Comparison of ENCODE assay signal across 10 cellular contexts in genomic region chr17:182164-182751, GRCh38. TPM values are rescaled to one million over a fixed set of nuclear protein-coding genes. Genes with fewer than 3 reads are reported as not detected.
DNase-seq lines count a peak whose midpoint lies in the region; ATAC-seq and TF ChIP-seq lines count a peak whose summit lies in the region.
"Had no signal": no experiment of that assay in that cellular context is flagged by ENCODE, and none has a peak within 500 bp of the region (broad histone marks: within the 10 kb centered on the region; RNA-seq: fewer than 3 reads in every experiment).

No MANE protein-coding gene starts in this region.

- ATAC-seq in GM23338 (peak; percentile 10), right cardiac atrium (no peak)

- no peak overlapping the region for H3K4ac ChIP-seq in neuronal stem cell (ENCODE audit: low read length)

- no peak for TF ChIP-seq CTCF in GM23338 (conservative IDR thresholded peaks at IDR 0.05; ENCODE audit: low read depth in 2 of 2)

- DNase-seq in GM23338 (ENCODE audit: low spot score) (peak; percentile 44), SK-N-DZ (ENCODE audit: low spot score) (peak; percentile 63), right cardiac atrium (peak in 2 of 3 donors; percentile 63 to 68), neuronal stem cell (ENCODE audit: low spot score) (no peak), nucleus accumbens (lab: John Stamatoyannopoulos, UW) (no peak), NCI-H446 treated with DMSO at 0.1 percent for 48 hours (lab: John Stamatoyannopoulos, UW) (no peak)
- DNase-seq in effector memory CD4-positive, alpha-beta T cell = no peak
- DNase-seq in NK-92 treated with Interleukin-12 subunit alpha and Interleukin-12 subunit beta, amount 100 ng/mL, for 24 hours (lab: John Stamatoyannopoulos, UW) = no peak
- DNase-seq: cortex of kidney had no signal

- H3K4me3 ChIP-seq in GM23338 (peak overlapping the region; percentile 56; the same call in 1 of the 2 replicates), right cardiac atrium (ENCODE audit: low read length) (no peak overlapping the region), neuronal stem cell (ENCODE audit: low read length in 2 of 2) (peak overlapping the region in 1 of 2 donors; percentile 71)
- H3K4me3 ChIP-seq in effector memory CD4-positive, alpha-beta T cell (ENCODE audit: insufficient read depth, low read depth, low read length, poor library complexity, severe bottlenecking) = no peak overlapping the region

- no peaks in the 10 kb centered on the region for H4K20me1 ChIP-seq in GM23338 (replicated peaks; ENCODE audit: insufficient read depth)

- no peaks in the 10 kb centered on the region; the same call in 2 of the 3 replicates for H3K36me3 Mint-ChIP-seq in GM23338 (ENCODE audit: low read depth)

- peak overlapping the region; percentile 0 for H3K23ac ChIP-seq in neuronal stem cell (ENCODE audit: low read depth, low read length, poor library complexity)

- no peak overlapping the region for H3K27ac Mint-ChIP-seq in GM23338

- H3K27me3 Mint-ChIP-seq in GM23338 (ENCODE audit: insufficient read depth, low read depth, poor library complexity) = peaks cover 30% of the 10 kb centered on the region

- H3K27me3 ChIP-seq in GM23338 (ENCODE audit: insufficient read depth) (peaks cover 42% of the 10 kb centered on the region), right cardiac atrium (ENCODE audit: control insufficient read depth, insufficient read depth) (no peaks in the 10 kb centered on the region), neuronal stem cell (ENCODE audit: control insufficient read depth in 3 of 3, insufficient read depth in 3 of 3, low read depth in 1 of 3, low read length in 3 of 3) (peaks cover 10 to 95% (median 50%) of the 10 kb centered on the region in 3 experiments)
- peaks cover 12% of the 10 kb centered on the region for H3K27me3 ChIP-seq in effector memory CD4-positive, alpha-beta T cell (replicated peaks; ENCODE audit: control insufficient read depth, insufficient read depth, low read length, poor library complexity, severe bottlenecking)

- H2BK15ac ChIP-seq in neuronal stem cell (ENCODE audit: low read length) = peak overlapping the region; percentile 63

- H2AFZ ChIP-seq in GM23338 (peak overlapping the region; percentile 97; the same call in 1 of the 2 replicates), neuronal stem cell (ENCODE audit: low read length) (no peak overlapping the region)

- 54% methylated on average over 13 of the region's 13 CpGs for WGBS in right cardiac atrium
- no CpG with 5 or more reads among the region's 13 CpGs for WGBS in neuronal stem cell (ENCODE audit: extremely low coverage in 2 of 2, insufficient read length in 2 of 2, insufficient replicate concordance in 1 of 2), 2 donors

- no peaks in the 10 kb centered on the region for H3K79me2 ChIP-seq in GM23338 (replicated peaks; ENCODE audit: insufficient read depth)

- H2BK120ac ChIP-seq in neuronal stem cell (ENCODE audit: low read depth, low read length) = no peak overlapping the region

- no peaks in the 10 kb centered on the region for H3K9me3 Mint-ChIP-seq in GM23338

- H3K27ac ChIP-seq in GM23338 (ENCODE audit: low read depth) (no peak overlapping the region), right cardiac atrium (ENCODE audit: low read length) (no peak overlapping the region), neuronal stem cell (replicated peaks; ENCODE audit: low read length) (no peak overlapping the region)
- H3K27ac ChIP-seq in effector memory CD4-positive, alpha-beta T cell (ENCODE audit: insufficient read depth, low read length, poor library complexity, severe bottlenecking) = no peak overlapping the region

- H3K36me3 ChIP-seq in GM23338 (ENCODE audit: insufficient read depth) (no peaks in the 10 kb centered on the region), neuronal stem cell (replicated peaks in 1 of 2; ENCODE audit: control insufficient read depth in 2 of 2, insufficient read depth in 2 of 2, low read length in 2 of 2) (no peaks in the 10 kb centered on the region)
- no peaks in the 10 kb centered on the region for H3K36me3 ChIP-seq in effector memory CD4-positive, alpha-beta T cell (ENCODE audit: control insufficient read depth, insufficient read depth, low read length)

- peak overlapping the region; percentile 95 for H3K14ac ChIP-seq in neuronal stem cell (ENCODE audit: low read length)

- H4K8ac ChIP-seq in neuronal stem cell (ENCODE audit: low read depth, low read length) = peak overlapping the region; percentile 4

- H3K18ac ChIP-seq in neuronal stem cell (ENCODE audit: low read length) = peak overlapping the region; percentile 86

- peaks cover 10% of the 10 kb centered on the region; the same call in 1 of the 2 replicates for H3F3A ChIP-seq in GM23338 (replicated peaks; ENCODE audit: low read depth)

- H3K4me3 Mint-ChIP-seq in GM23338 = peak overlapping the region; percentile 69

- H3K79me1 ChIP-seq in neuronal stem cell (ENCODE audit: low read depth, low read length) = no peaks in the 10 kb centered on the region

- peak overlapping the region; percentile 73 for H2AK5ac ChIP-seq in neuronal stem cell (ENCODE audit: low read depth, low read length)

- no peak overlapping the region for H4K91ac ChIP-seq in neuronal stem cell (ENCODE audit: low read depth, low read length, poor library complexity)

- peaks cover 16% of the 10 kb centered on the region for H3K4me1 Mint-ChIP-seq in GM23338

- H3K4me2 ChIP-seq in GM23338 (peak overlapping the region; percentile 76), neuronal stem cell (ENCODE audit: insufficient read depth, low read length, poor library complexity, severe bottlenecking) (no peak overlapping the region)

- no peak overlapping the region for H2BK5ac ChIP-seq in neuronal stem cell (ENCODE audit: low read length)

- intact Hi-C loops in right cardiac atrium (cut with DNase I) = no loop called here

- H2BK12ac ChIP-seq in neuronal stem cell (ENCODE audit: low read length) = peak overlapping the region; percentile 68

- H3K4me1 ChIP-seq in GM23338 (ENCODE audit: insufficient read depth) (peaks cover 7% of the 10 kb centered on the region), right cardiac atrium (ENCODE audit: control insufficient read depth, insufficient read depth, low read length) (no peaks in the 10 kb centered on the region), neuronal stem cell (ENCODE audit: control insufficient read depth in 2 of 2, insufficient read depth in 1 of 2, low read depth in 1 of 2, low read length in 2 of 2) (peaks cover 3 to 15% of the 10 kb centered on the region in 2 donors)
- H3K4me1 ChIP-seq in effector memory CD4-positive, alpha-beta T cell (ENCODE audit: control insufficient read depth, insufficient read depth, low read length, poor library complexity, severe bottlenecking) = no peaks in the 10 kb centered on the region

- H3K9ac ChIP-seq in neuronal stem cell (ENCODE audit: low read depth, low read length, poor library complexity) = no peak overlapping the region

- no peaks in the 10 kb centered on the region for H3K9me3 ChIP-seq in right cardiac atrium (ENCODE audit: control insufficient read depth, low read length)
- H3K9me3 ChIP-seq in neuronal stem cell (replicated peaks in 1 of 2; ENCODE audit: control insufficient read depth in 2 of 2, insufficient read depth in 1 of 2, low read depth in 1 of 2, low read length in 2 of 2) = no peaks in the 10 kb centered on the region
- H3K9me3 ChIP-seq in effector memory CD4-positive, alpha-beta T cell (ENCODE audit: control insufficient read depth, low read length) = no peaks in the 10 kb centered on the region

- H3K9me2 ChIP-seq in GM23338 (ENCODE audit: insufficient read depth) = no peaks in the 10 kb centered on the region

TF ChIP-seq in GM23338, 12 proteins besides CTCF, POLR2A, EP300 and RAD21 (continues in another document):
- TF ChIP-seq ZNF114 (CRISPR knock-in tag; IDR thresholded peaks at IDR 0.05) (no peak), NANOG (IDR thresholded peaks at IDR 0.05; ENCODE audit: borderline replicate concordance) (no peak), CREB1 (CRISPR knock-in tag; IDR thresholded peaks at IDR 0.05; ENCODE audit: low read depth) (no peak), ZNF331 (CRISPR knock-in tag; IDR thresholded peaks at IDR 0.05; ENCODE audit: low read depth) (no peak), STAT1 (IDR thresholded peaks at IDR 0.05; ENCODE audit: unreplicated experiment) (no peak)

RNA-seq across cellular contexts. Expression of gene DOC2B, which starts 0.8 kb away (rescaled TPM):
- 2.4 and 3.8 TPM in 2 replicates for total RNA-seq in GM23338 (2014; rRNA removed; shearing (Covaris generic))
- polyA plus RNA-seq in GM23338 (2016; fragmentation: Nextera tagmentation; extraction: Ambion mirVana) (0.42 and 0.66 TPM in 2 replicates), right cardiac atrium (2.8 TPM)
- polyA plus RNA-seq in SK-N-DZ (2014; cell fraction: cytosol; rRNA removed) = 11.6 and 13.7 TPM in 2 replicates
- polyA plus RNA-seq in SK-N-DZ (2014; cell fraction: nucleus; rRNA removed) = 7.9 and 11.5 TPM in 2 replicates
- total RNA-seq in right cardiac atrium = 1 to 10 TPM; 2.3 to 5.3 (median 3.0) TPM
- 5.0 TPM for polyA plus RNA-seq in neuronal stem cell (2013, experiment 1 of 2)
- 4.9 TPM for polyA plus RNA-seq in neuronal stem cell (2013, experiment 2 of 2)

RNA-seq across cellular contexts. Expression of gene SCGB1C2, which starts 44.9 kb away (rescaled TPM):
- not detected in 2 replicates for total RNA-seq in GM23338 (2014; rRNA removed; shearing (Covaris generic))
- not detected in 2 replicates for polyA plus RNA-seq in GM23338 (2016; fragmentation: Nextera tagmentation; extraction: Ambion mirVana)
- not detected in 2 replicates for polyA plus RNA-seq in SK-N-DZ (2014; cell fraction: cytosol; rRNA removed)
- not detected in 2 replicates for polyA plus RNA-seq in SK-N-DZ (2014; cell fraction: nucleus; rRNA removed)
- total RNA-seq in right cardiac atrium = not detected
- not detected for polyA plus RNA-seq in right cardiac atrium
- not detected for polyA plus RNA-seq in neuronal stem cell (2013, experiment 1 of 2)
- not detected for polyA plus RNA-seq in neuronal stem cell (2013, experiment 2 of 2)
- total RNA-seq: lung microvascular endothelial cell had no signal

Comparison
In these comparisons a context has a peak if more than half of its experiments do, and no peak if none do; other contexts are left out.
1. DNase-seq: peak in GM23338 (single experiment), SK-N-DZ (single experiment) and right cardiac atrium (2 of 3); none in neuronal stem cell (single experiment), nucleus accumbens (0 of 56), effector memory CD4-positive, alpha-beta T cell (0 of 3), NCI-H446 treated with DMSO at 0.1 percent for 48 hours (single experiment) and NK-92 treated with Interleukin-12 subunit alpha and Interleukin-12 subunit beta, amount 100 ng/mL, for 24 hours (single experiment).